14 cellular contexts compared by ENCODE assay signal in genomic region chr20:1801551-1801950, GRCh38.
DNase-seq lines count a peak whose midpoint lies in the region; ATAC-seq and TF ChIP-seq lines count a peak whose summit lies in the region.
"Had no signal": no experiment of that assay in that cellular context is flagged by ENCODE, and none has a peak within 500 bp of the region (broad histone marks: within the 10 kb centered on the region; RNA-seq: fewer than 3 reads in every experiment).

No MANE protein-coding gene starts in this region.

- H3K4me1 ChIP-seq in right atrium auricular region, result peaks cover 0 to 30% of the 10 kb centered on the region in 2 donors

- H3K27ac ChIP-seq in right atrium auricular region, result no peak overlapping the region
- H3K27ac ChIP-seq in angular gyrus (ENCODE audit: low read depth, low read length), result peak overlapping the region; percentile 68

- intact Hi-C loops in cardiac septum (cut with DNase I), result loop anchor here (5.0 kb wide), 1 partner anchor 116 kb away; no protein-coding TSS in a partner anchor

- DNase-seq in right atrium auricular region (ENCODE audit: low spot score), result peak; percentile 28
- no peak for DNase-seq in cardiac septum (ENCODE audit: low spot score)
- DNase-seq in myocyte (ENCODE audit: low read depth), result peak; percentile 62
- no peak for DNase-seq in cerebellum (ENCODE audit: low spot score)
- no peak for DNase-seq in NCI-H82 treated with DMSO at 0.1 percent for 48 hours (lab: John Stamatoyannopoulos, UW; ENCODE audit: unreplicated experiment)
- no peak for DNase-seq in activated CD8-positive, alpha-beta memory T cell treated with anti-CD3 and anti-CD28 coated beads for 24 hours
- DNase-seq: effector memory CD8-positive, alpha-beta T cell; NCI-H1694 had no signal

- TF ChIP-seq CTCF in right atrium auricular region (IDR thresholded peaks at IDR 0.05), result no peak

- ATAC-seq in GM21786 (IDR thresholded peaks at IDR 0.05; ENCODE audit: unreplicated experiment), result no peak
- ATAC-seq: effector memory CD8-positive, alpha-beta T cell had no signal

- H3K27me3 ChIP-seq in right atrium auricular region, result no peaks in the 10 kb centered on the region
- H3K27me3 ChIP-seq: MG63 had no signal

- no peaks in the 10 kb centered on the region for H3K36me3 ChIP-seq in right atrium auricular region
- H3K36me3 ChIP-seq: heart right ventricle, MG63, tibial nerve had no signal

- no peak overlapping the region for H3K4me3 ChIP-seq in right atrium auricular region
- H3K4me3 ChIP-seq: MG63 had no signal

- no peaks in the 10 kb centered on the region for H3K9me3 ChIP-seq in right atrium auricular region
- H3K9me3 ChIP-seq: A549, heart right ventricle, MG63, tibial nerve had no signal

Comparison
In these comparisons a context has a peak if more than half of its experiments do, and no peak if none do; other contexts are left out.
1. DNase-seq: peak in right atrium auricular region (single experiment) and myocyte (single experiment); none in cardiac septum (single experiment), cerebellum (single experiment), NCI-H82 treated with DMSO at 0.1 percent for 48 hours (single experiment) and activated CD8-positive, alpha-beta memory T cell treated with anti-CD3 and anti-CD28 coated beads for 24 hours (single experiment).